Comparison of ENCODE assay signal across 8 cellular contexts in the genomic region with DNA sequence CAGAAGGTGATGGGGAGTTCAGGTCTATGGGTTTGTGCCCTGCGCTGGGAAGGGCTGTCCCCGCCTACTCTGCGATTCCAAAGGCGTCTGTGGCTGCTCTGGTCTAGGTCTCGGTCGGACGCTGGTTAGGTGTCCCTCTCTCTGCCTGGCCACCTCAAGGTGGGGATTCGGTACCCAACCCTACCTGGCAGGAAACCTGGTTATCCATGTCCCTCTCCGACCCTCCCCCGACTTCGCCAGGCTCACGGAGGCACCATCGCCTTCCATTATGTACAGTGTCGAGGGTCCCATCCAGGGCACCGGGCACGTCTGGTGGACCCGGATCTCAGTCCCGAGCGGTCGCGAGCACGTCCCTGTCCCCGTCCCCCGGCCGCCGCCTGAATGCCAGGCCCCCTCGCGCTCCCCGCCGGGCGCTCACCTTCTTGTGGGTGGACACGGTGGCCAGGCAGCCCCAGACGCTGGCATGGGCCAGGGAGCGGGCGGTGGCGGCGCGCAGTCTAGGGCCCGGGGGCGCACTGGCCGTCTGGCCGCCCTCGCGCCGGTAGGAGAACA. TPM values are rescaled to one million over a fixed set of nuclear protein-coding genes. Genes with fewer than 3 reads are reported as not detected.
DNase-seq lines count a peak whose midpoint lies in the region; TF ChIP-seq lines count a peak whose summit lies in the region.

No MANE protein-coding gene starts in this region.

- H3K4me3 ChIP-seq in HUES48 (ENCODE audit: low read depth, low read length) (peak overlapping the region; percentile 83), iPS-18c (ENCODE audit: insufficient read depth, low read depth, low read length) (peak overlapping the region; percentile 79), smooth muscle cell (peak overlapping the region; percentile 56), MM.1S (ENCODE audit: low read length) (no peak overlapping the region)

- H3K27ac ChIP-seq in HUES48 (ENCODE audit: low read depth, low read length) (no peak overlapping the region), angular gyrus (ENCODE audit: low read depth, low read length) (peak overlapping the region; percentile 40), smooth muscle cell (ENCODE audit: low read depth) (no peak overlapping the region), MM.1S (ENCODE audit: low read length) (no peak overlapping the region)

- H3K4me1 ChIP-seq in HUES48 (ENCODE audit: control insufficient read depth, insufficient read depth, low read length), result peaks cover 7% of the 10 kb centered on the region; the same call in 1 of the 2 replicates
- no peaks in the 10 kb centered on the region for H3K4me1 ChIP-seq in smooth muscle cell (ENCODE audit: low read depth)
- no peaks in the 10 kb centered on the region for H3K4me1 ChIP-seq in MM.1S (ENCODE audit: low read length)

- TF ChIP-seq CTCF in smooth muscle cell (IDR thresholded peaks at IDR 0.05; ENCODE audit: borderline replicate concordance, insufficient read depth, poor library complexity, severe bottlenecking) (no peak), MM.1S (IDR thresholded peaks at IDR 0.05; ENCODE audit: low read length) (no peak)

- WGBS in smooth muscle cell (ENCODE audit: low lambda C conversion rate), result 4% methylated on average over 42 of the region's 45 CpGs

- H3K27me3 ChIP-seq in HUES48 (ENCODE audit: control insufficient read depth, insufficient read depth, low read length) (peaks cover 44% of the 10 kb centered on the region), smooth muscle cell (ENCODE audit: low read depth) (peaks cover 50% of the 10 kb centered on the region), MM.1S (replicated peaks; ENCODE audit: insufficient read depth, low read length) (no peaks in the 10 kb centered on the region)

- no peaks in the 10 kb centered on the region for H3K9me2 ChIP-seq in MM.1S (replicated peaks; ENCODE audit: insufficient read depth, low read length)

- H3K9me3 ChIP-seq in HUES48 (ENCODE audit: control insufficient read depth, insufficient read depth, low read length) (no peaks in the 10 kb centered on the region), iPS-18c (ENCODE audit: control insufficient read depth, insufficient read depth, low read length) (no peaks in the 10 kb centered on the region), smooth muscle cell (replicated peaks; ENCODE audit: low read depth) (no peaks in the 10 kb centered on the region), MM.1S (replicated peaks; ENCODE audit: insufficient read depth, low read length) (no peaks in the 10 kb centered on the region)

- no peaks in the 10 kb centered on the region for H3F3A ChIP-seq in smooth muscle cell (ENCODE audit: low read depth)
- H3F3A ChIP-seq in MM.1S (ENCODE audit: insufficient read depth, low read length), result no peaks in the 10 kb centered on the region

- H3K4me2 ChIP-seq in smooth muscle cell (peak overlapping the region; percentile 92), MM.1S (ENCODE audit: low read depth, low read length) (no peak overlapping the region)

- H4K20me1 ChIP-seq in smooth muscle cell (ENCODE audit: low read depth) (no peaks in the 10 kb centered on the region), MM.1S (ENCODE audit: insufficient read depth, low read length) (no peaks in the 10 kb centered on the region)

- H3K9ac ChIP-seq in HUES48 (ENCODE audit: low read depth, low read length), result 0 out of 2 replicates have a peak overlapping the region, but pooled peaks have one; percentile 12
- no peak overlapping the region for H3K9ac ChIP-seq in smooth muscle cell (ENCODE audit: low read depth)
- H3K9ac ChIP-seq in MM.1S (ENCODE audit: low read length), result no peak overlapping the region

- H3K79me2 ChIP-seq in smooth muscle cell (ENCODE audit: low read depth) (no peaks in the 10 kb centered on the region), MM.1S (ENCODE audit: low read length) (no peaks in the 10 kb centered on the region)

- H3K36me3 ChIP-seq in HUES48 (ENCODE audit: control insufficient read depth, insufficient read depth, low read length) (no peaks in the 10 kb centered on the region), smooth muscle cell (ENCODE audit: low read depth) (no peaks in the 10 kb centered on the region), MM.1S (replicated peaks; ENCODE audit: insufficient read depth, low read length) (no peaks in the 10 kb centered on the region)

- H2AFZ ChIP-seq in smooth muscle cell (ENCODE audit: low read depth), result no peak overlapping the region
- H2AFZ ChIP-seq in MM.1S (ENCODE audit: low read length), result no peak overlapping the region

- DNase-seq in smooth muscle cell (lab: John Stamatoyannopoulos, UW; ENCODE audit: unreplicated experiment) (no peak), 8988T (no peak), NCI-H1436 treated with DMSO at 0.1 percent for 48 hours (lab: John Stamatoyannopoulos, UW) (no peak), NCI-H2029 (lab: John Stamatoyannopoulos, UW) (no peak), MM.1S (no peak)

RNA-seq across cellular contexts. Expression of a gene that starts 0.6 kb away (rescaled TPM):
- 0.54 and 1.2 TPM in 2 replicates for total RNA-seq in smooth muscle cell
- 0.62 and 4.0 TPM in 2 replicates for polyA plus RNA-seq in smooth muscle cell
